ENCODE assay signal across 16 cellular contexts in the genomic region with DNA sequence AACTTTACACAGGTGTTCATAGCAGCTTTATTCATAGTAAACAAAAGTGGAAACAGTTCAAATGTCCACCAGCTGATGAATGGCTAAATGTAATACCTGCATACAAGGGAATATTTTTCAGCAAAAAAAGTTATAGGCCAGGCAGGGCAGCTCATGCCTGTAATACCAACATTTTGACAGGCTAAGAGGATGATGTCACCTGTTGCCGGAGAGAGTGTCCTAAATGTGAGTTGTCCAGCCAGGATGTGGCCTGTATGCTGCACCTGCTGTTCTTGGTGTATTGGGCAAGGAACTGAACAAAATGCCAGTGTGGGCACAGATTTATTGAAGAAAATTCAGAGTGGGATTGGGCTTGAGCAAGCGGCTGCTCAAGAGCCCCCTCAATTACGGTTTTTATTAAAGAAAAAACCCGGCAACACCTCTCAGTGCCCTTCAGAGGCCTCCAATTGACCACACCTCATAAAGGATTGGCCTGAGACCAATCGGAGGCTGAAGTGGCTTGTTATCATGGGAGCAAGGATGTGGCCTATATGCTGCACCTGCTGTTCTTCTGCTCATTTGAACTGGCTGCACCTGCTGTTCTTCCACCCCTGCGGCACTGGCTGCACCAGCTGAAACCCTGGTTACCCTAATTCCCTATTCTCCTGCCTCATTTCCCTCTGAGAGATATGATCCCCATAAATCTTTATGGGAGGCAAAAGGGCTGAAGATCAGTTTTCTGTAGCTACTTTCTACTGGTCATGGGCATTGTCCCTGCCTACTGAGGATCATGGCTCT.
DNase-seq lines count a peak whose midpoint lies in the region; ATAC-seq, FAIRE-seq and TF ChIP-seq lines count a peak whose summit lies in the region.
"Had no signal": no experiment of that assay in that cellular context is flagged by ENCODE, and none has a peak within 500 bp of the region (broad histone marks: within the 10 kb centered on the region; RNA-seq: fewer than 3 reads in every experiment).

No MANE protein-coding gene starts in this region.

- H3K9me3 Mint-ChIP-seq in activated CD8-positive, alpha-beta memory T cell treated with anti-CD3 and anti-CD28 coated beads, Interleukin-2, amount 10 ng/mL, durations not matched to agents 7 days and 5 days (ENCODE audit: low read depth): no peaks in the 10 kb centered on the region
- H3K9me3 Mint-ChIP-seq: dendritic cell treated with granulocyte-macrophage colony-stimulating factor and Interleukin-4, amounts not matched to agents 40 ng/mL and 50 ng/mL, for 4 days; naive thymus-derived CD4-positive, alpha-beta T cell had no signal

- H2BK120ac ChIP-seq in H1 (replicated peaks; ENCODE audit: low read depth, low read length): no peak overlapping the region

- no peak for FAIRE-seq in H1 (lab: Jason Lieb, UNC)

- no peak overlapping the region for H3K23ac ChIP-seq in H1 (ENCODE audit: insufficient read length)

- H3K27ac Mint-ChIP-seq in activated CD8-positive, alpha-beta memory T cell treated with anti-CD3 and anti-CD28 coated beads, Interleukin-2, amount 10 ng/mL, durations not matched to agents 7 days and 5 days: no peak overlapping the region
- H3K27ac Mint-ChIP-seq: dendritic cell treated with granulocyte-macrophage colony-stimulating factor and Interleukin-4, amounts not matched to agents 40 ng/mL and 50 ng/mL, for 4 days; naive thymus-derived CD4-positive, alpha-beta T cell had no signal

- H3K36me3 ChIP-seq in H1 (ENCODE audit: control insufficient read depth in 2 of 4, insufficient read depth in 4 of 4, low read length in 3 of 4): no peaks in the 10 kb centered on the region
- H3K36me3 ChIP-seq: BLaER1, thoracic aorta had no signal

- POLR2A ChIA-PET in H1 (lab: Charles Lee; ENCODE audit: partially characterized antibody): no interaction called here

- DNase-seq in DMS79 (lab: John Stamatoyannopoulos, UW): peak; percentile 91
- DNase-seq in NCI-H2196 (lab: John Stamatoyannopoulos, UW; ENCODE audit: unreplicated experiment): peak; percentile 88
- DNase-seq in H1 (ENCODE audit: low read depth in 1 of 2, low spot score in 2 of 2): no peak
- no peak for DNase-seq in kidney glomerular epithelial cell (lab: John Stamatoyannopoulos, UW)
- DNase-seq in activated CD8-positive, alpha-beta memory T cell treated with anti-CD3 and anti-CD28 coated beads, Interleukin-2, amount 10 ng/mL, durations not matched to agents 7 days and 5 days: no peak
- DNase-seq: activated gamma-delta T cell; anterior cingulate cortex; MV-4-11; naive thymus-derived CD4-positive, alpha-beta T cell; stimulated activated CD4-positive, alpha-beta T cell treated with anti-CD3 and anti-CD28 coated beads, Interleukin-1b, Interleukin-23, amount 100 ng/mL, for 48 hours had no signal

- no peak overlapping the region for H4K91ac ChIP-seq in H1 (replicated peaks; ENCODE audit: insufficient read length, low read length)

- no peak for TF ChIP-seq RAD21 in H1 (IDR thresholded peaks at IDR 0.05 in 1 of 2, conservative IDR thresholded peaks at IDR 0.05 in 1 of 2; ENCODE audit: low read depth in 2 of 2, low read length in 2 of 2)

- 86% methylated on average over 6 of the region's 6 CpGs; no CpG with 5 or more reads in 1 of the 2 experiments for WGBS in H1 (ENCODE audit: extremely low coverage in 1 of 2, insufficient coverage in 1 of 2, insufficient read length in 1 of 2, insufficient replicate concordance in 2 of 2, low coverage in 1 of 2, low lambda C conversion rate in 2 of 2, missing lambda C conversion rate in 1 of 2), 2 experiments

- H3K14ac ChIP-seq in H1 (ENCODE audit: insufficient read length): no peak overlapping the region

- no peak overlapping the region for H3K4me2 ChIP-seq in H1 (ENCODE audit: insufficient read depth in 1 of 2, low read depth in 2 of 2, low read length in 2 of 2)
- H3K4me2 ChIP-seq: BLaER1 had no signal

- H2BK12ac ChIP-seq in H1 (ENCODE audit: low read depth, low read length): no peak overlapping the region

- H3K27me3 Mint-ChIP-seq in activated CD8-positive, alpha-beta memory T cell treated with anti-CD3 and anti-CD28 coated beads, Interleukin-2, amount 10 ng/mL, durations not matched to agents 7 days and 5 days: peaks cover 7% of the 10 kb centered on the region
- H3K27me3 Mint-ChIP-seq: dendritic cell treated with granulocyte-macrophage colony-stimulating factor and Interleukin-4, amounts not matched to agents 40 ng/mL and 50 ng/mL, for 4 days had no signal

- no peak for TF ChIP-seq POLR2A in H1 (IDR thresholded peaks at IDR 0.05; ENCODE audit: control extremely low read depth in 1 of 2, low read depth in 2 of 2, low read length in 2 of 2)

- no peak for TF ChIP-seq EP300 in H1 (IDR thresholded peaks at IDR 0.05; ENCODE audit: borderline replicate concordance in 1 of 2, low read depth in 2 of 2, low read length in 2 of 2)

- no peak overlapping the region for H3K4me3 ChIP-seq in H1 (ENCODE audit: extremely low read depth in 1 of 4, insufficient read depth in 2 of 4, low read depth in 3 of 4, low read length in 4 of 4)
- H3K4me3 ChIP-seq: BLaER1, thoracic aorta had no signal

- no peak overlapping the region for H3K9ac ChIP-seq in H1 (replicated peaks in 1 of 4; ENCODE audit: extremely low read depth in 1 of 4, low read depth in 3 of 4, low read length in 3 of 4)
- H3K9ac ChIP-seq: BLaER1 had no signal

- no peaks in the 10 kb centered on the region for H4K20me1 ChIP-seq in H1 (replicated peaks in 1 of 2; ENCODE audit: control insufficient read depth in 1 of 2, insufficient read depth in 2 of 2, low read length in 2 of 2)
- H4K20me1 ChIP-seq: BLaER1 had no signal

- H3K27me3 ChIP-seq in H1 (replicated peaks in 1 of 4; ENCODE audit: control insufficient read depth in 3 of 4, extremely low read depth in 1 of 4, insufficient read depth in 3 of 4, low read length in 3 of 4): no peaks in the 10 kb centered on the region
- H3K27me3 ChIP-seq: BLaER1 had no signal

- TF ChIP-seq CTCF in H1 (IDR thresholded peaks at IDR 0.05; ENCODE audit: control extremely low read depth in 1 of 3, insufficient read depth in 1 of 3, low read depth in 1 of 3, low read length in 3 of 3): no peak

- H3K36me3 Mint-ChIP-seq in activated CD8-positive, alpha-beta memory T cell treated with anti-CD3 and anti-CD28 coated beads, Interleukin-2, amount 10 ng/mL, durations not matched to agents 7 days and 5 days: no peaks in the 10 kb centered on the region
- H3K36me3 Mint-ChIP-seq: naive thymus-derived CD4-positive, alpha-beta T cell had no signal

- no peak overlapping the region for H4K5ac ChIP-seq in H1 (ENCODE audit: insufficient read length, low read depth, low read length)

- H2BK20ac ChIP-seq in H1 (ENCODE audit: low read length): no peak overlapping the region

- ATAC-seq in HG02938 (IDR thresholded peaks at IDR 0.05; ENCODE audit: unreplicated experiment): peak; percentile 51
- no peak for ATAC-seq in activated CD8-positive, alpha-beta memory T cell treated with anti-CD3 and anti-CD28 coated beads, Interleukin-2, amount 10 ng/mL, durations not matched to agents 7 days and 5 days
- no peak for ATAC-seq in GM18519 (IDR thresholded peaks at IDR 0.05; ENCODE audit: low FRiP score, unreplicated experiment)
- no peak for ATAC-seq in GM18517 (IDR thresholded peaks at IDR 0.05; ENCODE audit: unreplicated experiment)
- ATAC-seq: naive thymus-derived CD4-positive, alpha-beta T cell had no signal

- no peaks in the 10 kb centered on the region for H3K79me1 ChIP-seq in H1 (ENCODE audit: low read depth, low read length)

- no peak overlapping the region for H2AFZ ChIP-seq in H1 (ENCODE audit: low read length)

- CTCF ChIA-PET in H1 (lab: Charles Lee; ENCODE audit: partially characterized antibody): no interaction called here
- CTCF ChIA-PET in activated CD8-positive, alpha-beta memory T cell treated with anti-CD3 and anti-CD28 coated beads, Interleukin-2, amount 10 ng/mL, durations not matched to agents 7 days and 5 days (lab: Charles Lee): no interaction called here

- H3K79me2 ChIP-seq in H1 (ENCODE audit: control insufficient read depth in 1 of 2, insufficient read depth in 2 of 2, low read length in 2 of 2): no peaks in the 10 kb centered on the region

- H3K27ac ChIP-seq in H1 (ENCODE audit: low read depth, low read length): no peak overlapping the region
- H3K27ac ChIP-seq: BLaER1, thoracic aorta had no signal

- H3K4me1 ChIP-seq in H1 (replicated peaks in 1 of 4; ENCODE audit: control insufficient read depth in 3 of 4, insufficient read depth in 4 of 4, low read length in 3 of 4): peaks cover 0 to 6% (median 0%) of the 10 kb centered on the region in 4 experiments; a peak in 2 of 7 replicates
- H3K4me1 ChIP-seq: BLaER1 had no signal

- peaks cover 14% of the 10 kb centered on the region for H3K4me1 Mint-ChIP-seq in activated CD8-positive, alpha-beta memory T cell treated with anti-CD3 and anti-CD28 coated beads, Interleukin-2, amount 10 ng/mL, durations not matched to agents 7 days and 5 days

- no peak overlapping the region for H3K4ac ChIP-seq in H1 (replicated peaks; ENCODE audit: insufficient read length, low read depth, low read length)

- no peaks in the 10 kb centered on the region for H3K23me2 ChIP-seq in H1 (ENCODE audit: low read depth, low read length)

- H4K8ac ChIP-seq in H1 (ENCODE audit: extremely low read depth, insufficient read depth, low read length): no peak overlapping the region; the same call in 1 of the 2 replicates

- no peak overlapping the region for H2BK15ac ChIP-seq in H1 (ENCODE audit: low read length)

- H2AK5ac ChIP-seq in H1 (ENCODE audit: low read depth, low read length): no peak overlapping the region

- no peak overlapping the region for H3K18ac ChIP-seq in H1 (ENCODE audit: extremely low read depth, low read length)

- H3K9me3 ChIP-seq in H1 (ENCODE audit: insufficient read depth in 2 of 2, low read depth in 1 of 2, low read length in 1 of 2): no peaks in the 10 kb centered on the region
- H3K9me3 ChIP-seq: BLaER1, thoracic aorta had no signal

- H3K56ac ChIP-seq in H1 (replicated peaks; ENCODE audit: insufficient read length, low read depth, low read length): no peak overlapping the region

- no peak overlapping the region for H2BK5ac ChIP-seq in H1 (ENCODE audit: low read depth, low read length)

- no peak overlapping the region for H3K4me3 Mint-ChIP-seq in activated CD8-positive, alpha-beta memory T cell treated with anti-CD3 and anti-CD28 coated beads, Interleukin-2, amount 10 ng/mL, durations not matched to agents 7 days and 5 days
- H3K4me3 Mint-ChIP-seq: dendritic cell treated with granulocyte-macrophage colony-stimulating factor and Interleukin-4, amounts not matched to agents 40 ng/mL and 50 ng/mL, for 4 days; naive thymus-derived CD4-positive, alpha-beta T cell had no signal

TF ChIP-seq in H1, 55 proteins besides CTCF, POLR2A, EP300 and RAD21:
- TF ChIP-seq SIX5 (IDR thresholded peaks at IDR 0.05; ENCODE audit: low read depth, low read length) (no peak), RFX5 (IDR thresholded peaks at IDR 0.05; ENCODE audit: borderline replicate concordance, low read depth, low read length) (peak; percentile 74)

Comparison
In these comparisons a context has a peak if more than half of its experiments do, and no peak if none do; other contexts are left out.
1. DNase-seq: peak in DMS79 (single experiment) and NCI-H2196 (single experiment); none in H1 (0 of 2), kidney glomerular epithelial cell (single experiment) and activated CD8-positive, alpha-beta memory T cell treated with anti-CD3 and anti-CD28 coated beads, Interleukin-2, amount 10 ng/mL, durations not matched to agents 7 days and 5 days (single experiment).